Comparison of ENCODE assay signal across 9 cellular contexts in genomic region chr11:65503606-65503922, GRCh38. TPM values are rescaled to one million over a fixed set of nuclear protein-coding genes. Genes with fewer than 3 reads are reported as not detected.
DNase-seq lines count a peak whose midpoint lies in the region; ATAC-seq and TF ChIP-seq lines count a peak whose summit lies in the region.
"Had no signal": no experiment of that assay in that cellular context is flagged by ENCODE, and none has a peak within 500 bp of the region (broad histone marks: within the 10 kb centered on the region; RNA-seq: fewer than 3 reads in every experiment).

No MANE protein-coding gene starts in this region.

- no peak for TF ChIP-seq RAD21 in liver (IDR thresholded peaks at IDR 0.05)

- no peak for TF ChIP-seq EP300 in tibial nerve (IDR thresholded peaks at IDR 0.05)

- intact Hi-C loops in activated CD4-positive, alpha-beta memory T cell treated with anti-CD3 and anti-CD28 coated beads for 36 hours (cut with micrococcal nuclease), result no loop called here
- intact Hi-C loops in adrenal gland (cut with DNase I), result no loop called here

- H3K36me3 ChIP-seq in adrenal gland (replicated peaks in 1 of 2) (peaks cover 0 to 63% of the 10 kb centered on the region in 2 donors), liver (ENCODE audit: control insufficient read depth in 4 of 4, insufficient read depth in 3 of 4, low read depth in 1 of 4, low read length in 3 of 4) (peaks cover 8 to 48% (median 25%) of the 10 kb centered on the region in 4 donors), tibial nerve (peaks cover 17 to 61% (median 36%) of the 10 kb centered on the region in 3 donors)

- ATAC-seq in GM21717 (IDR thresholded peaks at IDR 0.05; ENCODE audit: unreplicated experiment), result no peak
- ATAC-seq in activated T-cell treated with anti-CD3 and anti-CD28 coated beads, Interleukin-2, amount 50 U/mL, for 4 hours, result no peak

- H3K4me3 ChIP-seq in adrenal gland (peak overlapping the region in 3 of 4 donors; percentile 69 to 88 (median 78)), liver (ENCODE audit: low read depth in 1 of 3, low read length in 3 of 3) (peak overlapping the region; percentile 67 to 100 (median 85)), tibial nerve (peak overlapping the region; percentile 63 to 76 (median 70))

- 0 to 1% (median 0%) methylated on average over 3 of the region's 3 CpGs for WGBS in adrenal gland, 4 donors
- 9% methylated on average over 3 of the region's 3 CpGs for WGBS in liver
- 0% methylated on average over 3 of the region's 3 CpGs for WGBS in tibial nerve, 2 donors

- peak overlapping the region; percentile 70 for H3K27ac Mint-ChIP-seq in activated CD4-positive, alpha-beta memory T cell treated with anti-CD3 and anti-CD28 coated beads, Interleukin-2, amount 10 ng/mL, durations not matched to agents 7 days and 5 days
- no peak overlapping the region for H3K27ac Mint-ChIP-seq in activated CD4-positive, alpha-beta memory T cell treated with anti-CD3 and anti-CD28 coated beads for 36 hours

- no peaks in the 10 kb centered on the region for H3K9me3 Mint-ChIP-seq in activated CD4-positive, alpha-beta memory T cell treated with anti-CD3 and anti-CD28 coated beads, Interleukin-2, amount 10 ng/mL, durations not matched to agents 7 days and 5 days
- no peaks in the 10 kb centered on the region for H3K9me3 Mint-ChIP-seq in activated CD4-positive, alpha-beta memory T cell treated with anti-CD3 and anti-CD28 coated beads for 36 hours
- H3K9me3 Mint-ChIP-seq in activated T-cell treated with anti-CD3 and anti-CD28 coated beads, Interleukin-2, amount 50 U/mL, for 4 hours, result no peaks in the 10 kb centered on the region

- no peaks in the 10 kb centered on the region for H3K36me3 Mint-ChIP-seq in activated CD4-positive, alpha-beta memory T cell treated with anti-CD3 and anti-CD28 coated beads, Interleukin-2, amount 10 ng/mL, durations not matched to agents 7 days and 5 days (ENCODE audit: low read depth)
- H3K36me3 Mint-ChIP-seq in activated CD4-positive, alpha-beta memory T cell treated with anti-CD3 and anti-CD28 coated beads for 36 hours, result peaks cover 4% of the 10 kb centered on the region
- H3K36me3 Mint-ChIP-seq in activated T-cell treated with anti-CD3 and anti-CD28 coated beads, Interleukin-2, amount 50 U/mL, for 4 hours (ENCODE audit: insufficient read depth), result peaks cover 33% of the 10 kb centered on the region

- peak overlapping the region; percentile 100 for H3K9ac ChIP-seq in liver (ENCODE audit: low read depth in 1 of 2, low read length in 2 of 2)

- H3K9me3 ChIP-seq in adrenal gland (replicated peaks in 1 of 3), result no peaks in the 10 kb centered on the region
- H3K9me3 ChIP-seq in liver (ENCODE audit: control insufficient read depth in 4 of 4, low read length in 3 of 4), result no peaks in the 10 kb centered on the region
- no peaks in the 10 kb centered on the region for H3K9me3 ChIP-seq in tibial nerve

- H3K27me3 ChIP-seq in adrenal gland, result no peaks in the 10 kb centered on the region
- no peaks in the 10 kb centered on the region for H3K27me3 ChIP-seq in liver (ENCODE audit: control insufficient read depth in 4 of 4, insufficient read depth in 4 of 4, low read length in 3 of 4)
- no peaks in the 10 kb centered on the region for H3K27me3 ChIP-seq in tibial nerve

- TF ChIP-seq POLR2A in adrenal gland (IDR thresholded peaks at IDR 0.05) (peak in 1 of 2 donors; percentile 90), tibial nerve (IDR thresholded peaks at IDR 0.05) (peak in 1 of 2 donors; percentile 60)

- H3K4me1 ChIP-seq in adrenal gland (replicated peaks in 1 of 2), result peaks cover 12 to 20% of the 10 kb centered on the region in 2 donors
- H3K4me1 ChIP-seq in liver (ENCODE audit: control insufficient read depth in 4 of 4, insufficient read depth in 4 of 4, low read length in 3 of 4), result peaks cover 0 to 41% (median 21%) of the 10 kb centered on the region in 4 donors
- H3K4me1 ChIP-seq in tibial nerve, result peaks cover 0 to 29% (median 23%) of the 10 kb centered on the region in 4 donors

- no peak for DNase-seq in activated CD4-positive, alpha-beta memory T cell treated with anti-CD3 and anti-CD28 coated beads, Interleukin-2, amount 10 ng/mL, durations not matched to agents 7 days and 5 days
- DNase-seq in activated CD4-positive, alpha-beta memory T cell treated with anti-CD3 and anti-CD28 coated beads for 36 hours, result no peak
- DNase-seq in adrenal gland (peak in 2 of 7 donors; percentile 5 to 9), tibial nerve (ENCODE audit: low spot score in 2 of 2) (no peak), SK-N-DZ (ENCODE audit: low spot score) (no peak)
- DNase-seq in activated T-cell treated with anti-CD3 and anti-CD28 coated beads, Interleukin-2, amount 50 U/mL, for 4 hours, result no peak
- DNase-seq: stimulated activated CD4-positive, alpha-beta T cell treated with anti-CD3 and anti-CD28 coated beads, Interleukin-1b, Interleukin-23, amount 100 ng/mL, for 48 hours had no signal

- peaks cover 42% of the 10 kb centered on the region for H3K4me1 Mint-ChIP-seq in activated CD4-positive, alpha-beta memory T cell treated with anti-CD3 and anti-CD28 coated beads, Interleukin-2, amount 10 ng/mL, durations not matched to agents 7 days and 5 days
- H3K4me1 Mint-ChIP-seq in activated CD4-positive, alpha-beta memory T cell treated with anti-CD3 and anti-CD28 coated beads for 36 hours (ENCODE audit: low read depth), result peaks cover 36% of the 10 kb centered on the region
- peaks cover 38% of the 10 kb centered on the region for H3K4me1 Mint-ChIP-seq in activated T-cell treated with anti-CD3 and anti-CD28 coated beads, Interleukin-2, amount 50 U/mL, for 4 hours (ENCODE audit: low read depth)

- H3K4me3 Mint-ChIP-seq in activated CD4-positive, alpha-beta memory T cell treated with anti-CD3 and anti-CD28 coated beads, Interleukin-2, amount 10 ng/mL, durations not matched to agents 7 days and 5 days, result no peak overlapping the region
- no peak overlapping the region for H3K4me3 Mint-ChIP-seq in activated CD4-positive, alpha-beta memory T cell treated with anti-CD3 and anti-CD28 coated beads for 36 hours
- H3K4me3 Mint-ChIP-seq in activated T-cell treated with anti-CD3 and anti-CD28 coated beads, Interleukin-2, amount 50 U/mL, for 4 hours, result no peak overlapping the region

- POLR2A ChIA-PET in activated CD4-positive, alpha-beta memory T cell treated with anti-CD3 and anti-CD28 coated beads, Interleukin-2, amount 10 ng/mL, durations not matched to agents 7 days and 5 days (lab: Charles Lee), result interaction anchor here (0.9 to 28.9 kb wide), 14 partner anchors 21 to 170 kb away, joined by 3 to 6840 read pairs (median 12); partner anchors contain the start of genes DPF2, EHBP1L1, FRMD8 and NEAT1
- POLR2A ChIA-PET in activated CD4-positive, alpha-beta memory T cell treated with anti-CD3 and anti-CD28 coated beads for 36 hours (lab: Charles Lee), result interaction anchor here (0.6 to 26.8 kb wide), 9 partner anchors 12 to 224 kb away, joined by 3 to 4089 read pairs (median 3); partner anchors contain the start of genes DPF2, MALAT1 and NEAT1

- no peaks in the 10 kb centered on the region for H3K27me3 Mint-ChIP-seq in activated CD4-positive, alpha-beta memory T cell treated with anti-CD3 and anti-CD28 coated beads, Interleukin-2, amount 10 ng/mL, durations not matched to agents 7 days and 5 days
- peaks cover 14% of the 10 kb centered on the region for H3K27me3 Mint-ChIP-seq in activated CD4-positive, alpha-beta memory T cell treated with anti-CD3 and anti-CD28 coated beads for 36 hours
- H3K27me3 Mint-ChIP-seq in activated T-cell treated with anti-CD3 and anti-CD28 coated beads, Interleukin-2, amount 50 U/mL, for 4 hours (ENCODE audit: low read depth), result no peaks in the 10 kb centered on the region

- TF ChIP-seq CTCF in adrenal gland (IDR thresholded peaks at IDR 0.05) (no peak), liver (IDR thresholded peaks at IDR 0.05; ENCODE audit: low read depth, low read length, missing input control) (no peak), tibial nerve (IDR thresholded peaks at IDR 0.05) (no peak)

- peak overlapping the region; percentile 72 to 99 (median 97) for H3K27ac ChIP-seq in adrenal gland
- H3K27ac ChIP-seq in liver (ENCODE audit: low read depth in 1 of 2, low read length in 2 of 2), result peak overlapping the region; percentile 94 to 100
- peak overlapping the region; percentile 93 to 99 (median 94) for H3K27ac ChIP-seq in tibial nerve

- CTCF ChIA-PET in activated CD4-positive, alpha-beta memory T cell treated with anti-CD3 and anti-CD28 coated beads, Interleukin-2, amount 10 ng/mL, durations not matched to agents 7 days and 5 days (lab: Charles Lee), result interaction anchor here (1.5 to 20.8 kb wide), 2 partner anchors 32 to 81 kb away, joined by 4 to 447 read pairs; partner anchors contain the start of gene NEAT1
- CTCF ChIA-PET in activated CD4-positive, alpha-beta memory T cell treated with anti-CD3 and anti-CD28 coated beads for 36 hours (lab: Charles Lee), result interaction anchor here (1.0 to 10.3 kb wide), 3 partner anchors 79 to 86 kb away, joined by 3 to 257 read pairs (median 16); partner anchors contain the start of gene NEAT1

RNA-seq across cellular contexts. Expression of gene MALAT1, which starts 4.7 kb away (rescaled TPM):
- 1,000 to 10,000 TPM; 7,674 to 7,759 TPM for total RNA-seq in activated CD4-positive, alpha-beta memory T cell treated with anti-CD3 and anti-CD28 coated beads, Interleukin-2, amount 10 ng/mL, durations not matched to agents 7 days and 5 days
- 1,000 to 10,000 TPM; 8,046 to 8,888 TPM for total RNA-seq in activated CD4-positive, alpha-beta memory T cell treated with anti-CD3 and anti-CD28 coated beads for 36 hours
- total RNA-seq in adrenal gland, result over 10,000 TPM in 5 of 8 donors, 1,000 to 10,000 TPM in 3; 5,921 to 17,143 (median 10,900) TPM
- polyA plus RNA-seq in adrenal gland, result 1,000 to 10,000 TPM in 1 of 3 donors, 100 to 1,000 TPM in 2; 237 to 9,519 (median 973) TPM
- 1,000 to 10,000 TPM; 3,688 to 8,306 TPM for total RNA-seq in liver
- polyA plus RNA-seq in liver, result 1,000 to 10,000 TPM in 1 of 2 donors, 10 to 100 TPM in 1; 11.9 to 3,868 TPM
- total RNA-seq in tibial nerve, result over 10,000 TPM; 20,649 to 23,532 (median 22,230) TPM
- 15.5 and 29.5 TPM in 2 replicates for polyA plus RNA-seq in SK-N-DZ (2014; cell fraction: cytosol; rRNA removed)
- 347 and 1,650 TPM in 2 replicates for polyA plus RNA-seq in SK-N-DZ (2014; cell fraction: nucleus; rRNA removed)
- total RNA-seq in activated T-cell treated with anti-CD3 and anti-CD28 coated beads, Interleukin-2, amount 50 U/mL, for 4 hours, result 1,000 to 10,000 TPM; 3,100 to 4,455 (median 3,753) TPM

RNA-seq across cellular contexts. Expression of gene SCYL1, which starts 21.3 kb away (rescaled TPM):
- total RNA-seq in activated CD4-positive, alpha-beta memory T cell treated with anti-CD3 and anti-CD28 coated beads, Interleukin-2, amount 10 ng/mL, durations not matched to agents 7 days and 5 days, result 10 to 100 TPM; 56.9 to 58.5 TPM
- total RNA-seq in activated CD4-positive, alpha-beta memory T cell treated with anti-CD3 and anti-CD28 coated beads for 36 hours, result 10 to 100 TPM; 67.8 to 69.8 TPM
- total RNA-seq in adrenal gland (100 to 1,000 TPM; 105 to 240 (median 145) TPM), liver (10 to 100 TPM; 33.7 to 59.5 TPM), tibial nerve (100 to 1,000 TPM; 109 to 128 (median 112) TPM)
- polyA plus RNA-seq in adrenal gland (100 to 1,000 TPM in 2 of 3 donors, 10 to 100 TPM in 1; 52.3 to 395 (median 329) TPM), liver (10 to 100 TPM; 45.6 to 62.0 TPM)
- polyA plus RNA-seq in SK-N-DZ (2014; cell fraction: cytosol; rRNA removed), result 32.7 and 42.1 TPM in 2 replicates
- polyA plus RNA-seq in SK-N-DZ (2014; cell fraction: nucleus; rRNA removed), result 92.4 and 96.0 TPM in 2 replicates
- total RNA-seq in activated T-cell treated with anti-CD3 and anti-CD28 coated beads, Interleukin-2, amount 50 U/mL, for 4 hours, result 10 to 100 TPM; 87.6 to 94.6 (median 94.3) TPM

RNA-seq across cellular contexts. Expression of gene LTBP3, which starts 54.6 kb away (rescaled TPM):
- 10 to 100 TPM; 55.4 to 60.0 TPM for total RNA-seq in activated CD4-positive, alpha-beta memory T cell treated with anti-CD3 and anti-CD28 coated beads, Interleukin-2, amount 10 ng/mL, durations not matched to agents 7 days and 5 days
- total RNA-seq in activated CD4-positive, alpha-beta memory T cell treated with anti-CD3 and anti-CD28 coated beads for 36 hours, result 10 to 100 TPM; 60.7 to 63.3 TPM
- 100 to 1,000 TPM in 7 of 8 donors, 10 to 100 TPM in 1; 70.9 to 362 (median 221) TPM for total RNA-seq in adrenal gland
- 100 to 1,000 TPM in 2 of 3 donors, 10 to 100 TPM in 1; 40.2 to 323 (median 265) TPM for polyA plus RNA-seq in adrenal gland
- 10 to 100 TPM; 16.0 to 17.9 TPM for total RNA-seq in liver
- polyA plus RNA-seq in liver, result 10 to 100 TPM in 1 of 2 donors, 1 to 10 TPM in 1; 8.8 to 46.2 TPM
- 100 to 1,000 TPM; 236 to 476 (median 386) TPM for total RNA-seq in tibial nerve
- polyA plus RNA-seq in SK-N-DZ (2014; cell fraction: cytosol; rRNA removed), result 7.7 and 11.5 TPM in 2 replicates
- 41.4 and 60.9 TPM in 2 replicates for polyA plus RNA-seq in SK-N-DZ (2014; cell fraction: nucleus; rRNA removed)
- total RNA-seq in activated T-cell treated with anti-CD3 and anti-CD28 coated beads, Interleukin-2, amount 50 U/mL, for 4 hours, result 10 to 100 TPM; 33.1 to 40.8 (median 40.1) TPM
